Comparison of ENCODE assay signal across 30 cellular contexts in the genomic region with DNA sequence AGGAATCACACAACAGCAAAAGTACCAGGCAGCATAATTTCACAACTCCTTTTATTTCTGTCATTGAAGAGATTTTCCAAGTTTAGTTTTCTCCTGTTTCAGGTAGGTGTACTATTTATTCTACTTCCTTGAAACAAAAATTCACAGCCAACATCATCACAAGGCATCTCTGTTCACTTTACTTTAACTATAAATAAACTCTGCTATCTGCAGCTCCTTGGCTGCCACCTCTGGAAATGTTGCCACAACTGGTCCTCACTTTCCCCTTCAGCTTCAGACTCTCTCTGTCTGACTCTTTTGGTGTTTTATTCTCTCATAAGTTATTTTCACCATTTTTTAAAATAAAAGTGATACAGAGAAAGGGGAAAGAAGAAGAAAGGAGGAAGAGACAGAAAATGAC. TPM values are rescaled to one million over a fixed set of nuclear protein-coding genes. Genes with fewer than 3 reads are reported as not detected.
"Had no signal": no experiment of that assay in that cellular context is flagged by ENCODE, and none has a peak within 500 bp of the region (broad histone marks: within the 10 kb centered on the region; RNA-seq: fewer than 3 reads in every experiment).

No MANE protein-coding gene starts in this region.

- H3K27me3 ChIP-seq: stomach, testis, thyroid gland, tibial artery, tibial nerve, transverse colon, upper lobe of left lung, upper lobe of right lung, uterus, vagina had no signal

- H3K4me1 ChIP-seq: stomach, suprapubic skin, testis, thyroid gland, tibial artery, tibial nerve, transverse colon, upper lobe of left lung, upper lobe of right lung, uterus, vagina had no signal

- H3K36me3 ChIP-seq: stomach, suprapubic skin, thoracic aorta, thyroid gland, tibial artery, tibial nerve, transverse colon, upper lobe of left lung, upper lobe of right lung, uterus, vagina had no signal

- H3K4me3 ChIP-seq: stomach, suprapubic skin, testis, thoracic aorta, thyroid gland, tibial artery, tibial nerve, transverse colon, upper lobe of left lung, upper lobe of right lung, uterus, vagina had no signal

- H3K9me3 ChIP-seq: suprapubic skin, testis, thoracic aorta, thyroid gland, tibial artery, tibial nerve, transverse colon, upper lobe of left lung, upper lobe of right lung, uterus, vagina had no signal

- ATAC-seq: stimulated activated effector memory CD8-positive, alpha-beta T cell treated with anti-CD3 and anti-CD28 coated beads, Interleukin-12 subunit alpha, Interleukin-12 subunit beta, amount 100 ng/mL, for 72 hours; stimulated activated memory B cell treated with anti-CD40 and anti-IgM and Interleukin-4, amounts not matched to agents 10 μg/mL and 1 μg/mL and 100 μg/mL, for 72 hours; stimulated activated naive B cell treated with anti-CD40 and anti-IgM and Interleukin-4, amounts not matched to agents 10 μg/mL and 1 μg/mL and 100 μg/mL, for 72 hours; stimulated activated naive CD8-positive, alpha-beta T cell treated with anti-CD3 and anti-CD28 coated beads, Interleukin-15, amount 100 ng/mL, for 72 hours; stimulated activated naive CD8-positive, alpha-beta T cell treated with anti-CD3 and anti-CD28 coated beads, Interleukin-15, Interleukin-2, amounts not matched to agents 100 U/mL and 50 U/mL, for 24 hours; upper lobe of right lung had no signal

- H3K27ac ChIP-seq: stomach, suprapubic skin, testis, thoracic aorta, thyroid gland, tibial artery, tibial nerve, transverse colon, upper lobe of left lung, upper lobe of right lung, uterus, vagina had no signal

- DNase-seq: stimulated activated CD4-positive, alpha-beta T cell treated with anti-CD3 and anti-CD28 coated beads, Interleukin-2, amount 100 ng/mL, for 48 hours; stimulated activated CD4-positive, alpha-beta T cell treated with anti-CD3 and anti-CD28 coated beads, Interleukin-4, amount 100 ng/mL, for 1 hour; stimulated activated CD4-positive, alpha-beta T cell treated with anti-CD3 and anti-CD28 coated beads, Interleukin-4, amount 100 ng/mL, for 24 hours; stimulated activated CD4-positive, alpha-beta T cell treated with anti-CD3 and anti-CD28 coated beads, Interleukin-4, amount 100 ng/mL, for 4 hours; stimulated activated CD8-positive, alpha-beta memory T cell treated with anti-CD3 and anti-CD28 coated beads, Interleukin-4, amount 100 ng/mL, for 48 hours; stimulated activated naive B cell treated with anti-CD40 and anti-IgM and Interleukin-4, amounts not matched to agents 10 μg/mL and 1 μg/mL and 100 μg/mL, for 72 hours; stimulated activated naive CD4-positive, alpha-beta T cell; stimulated activated naive CD4-positive, alpha-beta T cell treated with Interleukin-2 at 50 U/mL for 16 hours; stimulated activated naive CD8-positive, alpha-beta T cell treated with anti-CD3 and anti-CD28 coated beads, Interleukin-15, amount 100 ng/mL, for 72 hours; stimulated activated naive CD8-positive, alpha-beta T cell treated with anti-CD3 and anti-CD28 coated beads, Interleukin-15, Interleukin-2, amounts not matched to agents 100 U/mL and 50 U/mL, for 24 hours; stomach; substantia nigra; testis; thyroid gland; tibial artery; transverse colon; trophoblast cell; upper lobe of left lung; upper lobe of right lung; uterus had no signal

RNA-seq across cellular contexts. Expression of a gene that starts 27.9 kb away (rescaled TPM):
- total RNA-seq: stomach, subcutaneous adipose tissue, suprapubic skin, temporal lobe, thoracic aorta, tibial nerve, transverse colon, upper lobe of left lung, upper lobe of right lung, ureter, urinary bladder, uterus, vagina had no signal
- polyA plus RNA-seq: stomach, urinary bladder had no signal
